Comparison of ENCODE assay signal across 23 cellular contexts in genomic region chr2:188326290-188326668, GRCh38. TPM values are rescaled to one million over a fixed set of nuclear protein-coding genes. Genes with fewer than 3 reads are reported as not detected.
DNase-seq lines count a peak whose midpoint lies in the region; ATAC-seq, FAIRE-seq and TF ChIP-seq lines count a peak whose summit lies in the region.
"Had no signal": no experiment of that assay in that cellular context is flagged by ENCODE, and none has a peak within 500 bp of the region (broad histone marks: within the 10 kb centered on the region; RNA-seq: fewer than 3 reads in every experiment).

No MANE protein-coding gene starts in this region.

- no peak overlapping the region; the same call in 1 of the 2 replicates for H3K4me2 ChIP-seq in K562 (ENCODE audit: insufficient read depth, low read length)

- 0% methylated on average over 1 of the region's 1 CpG for WGBS in K562 (ENCODE audit: insufficient coverage, low coverage, missing lambda C conversion rate)
- WGBS in thyroid gland, 2 donors = 75 to 89% methylated on average over 1 of the region's 1 CpG

- H3K9me1 ChIP-seq in K562 (ENCODE audit: control insufficient read depth, insufficient read depth, low read length) = no peaks in the 10 kb centered on the region

- H3K27me3 Mint-ChIP-seq in nephron (ENCODE audit: low read depth) = no peaks in the 10 kb centered on the region
- H3K27me3 Mint-ChIP-seq: CD8-positive, alpha-beta memory T cell had no signal

- no peak for TF ChIP-seq EP300 in K562 (IDR thresholded peaks at IDR 0.05; ENCODE audit: low read length)

- in situ Hi-C loops in Panc1 (cut with HindIII; ENCODE audit: low pct_unique_long_range_greater_than_20kb, low sequenced_read_pairs) (no loop called here), K562 (cut with MboI) (no loop called here)

- no peaks in the 10 kb centered on the region for H3K9me3 Mint-ChIP-seq in nephron
- H3K9me3 Mint-ChIP-seq: CD14-positive monocyte had no signal

- peak overlapping the region in 2 of 3 experiments; percentile 59 to 87 for H3K27ac Mint-ChIP-seq in nephron
- H3K27ac Mint-ChIP-seq: CD14-positive monocyte; CD8-positive, alpha-beta memory T cell had no signal

- DNase-seq in Panc1 (ENCODE audit: low read depth, low spot score) = no peak
- no peak for DNase-seq in K562 (ENCODE audit: extremely low read depth in 1 of 4, low spot score in 3 of 4)
- DNase-seq in NCI-H526 treated with DMSO at 0.1 percent for 48 hours (lab: John Stamatoyannopoulos, UW) = no peak
- DNase-seq in epidermal melanocyte (ENCODE audit: insufficient read length, low spot score) = no peak
- DNase-seq in NCI-H226 = no peak
- no peak for DNase-seq in thyroid gland
- DNase-seq: ACHN; CD8-positive, alpha-beta memory T cell; DMS79; EL; GF-D8; MV-4-11; NCI-H1105; NCI-H2029; NCI-H526; SW 1271 had no signal

- no peak overlapping the region for H2AFZ ChIP-seq in K562 (ENCODE audit: low read depth, low read length)

- peak overlapping the region; percentile 73; the same call in 1 of the 2 replicates for H3K27ac ChIP-seq in Panc1 (ENCODE audit: low read length)
- peak overlapping the region; percentile 61 for H3K27ac ChIP-seq in K562 (ENCODE audit: extremely low read depth, low read depth, low read length)
- H3K27ac ChIP-seq in thyroid gland = no peak overlapping the region
- H3K27ac ChIP-seq: HL-60, SK-N-MC had no signal

- TF ChIP-seq POLR2A in K562 (conservative IDR thresholded peaks at IDR 0.05) = no peak
- no peak for TF ChIP-seq POLR2A in thyroid gland (IDR thresholded peaks at IDR 0.05)

- ATAC-seq in Panc1 (no peak), K562 (peak; percentile 20)
- ATAC-seq: HCT116 had no signal

- no peak overlapping the region for H3K9ac ChIP-seq in K562 (ENCODE audit: insufficient read depth in 1 of 2, low read depth in 2 of 2, low read length in 2 of 2)

- POLR2A ChIA-PET in Panc1 (lab: Charles Lee) = interaction anchor here (0.7 kb wide), 1 partner anchor 132 kb away, joined by 3 read pairs; no protein-coding TSS in a partner anchor
- POLR2A ChIA-PET in K562 (lab: Yijun Ruan, JAX) = interaction anchor here (0.7 to 1.4 kb wide), 3 partner anchors 11 to 34 kb away, joined by 3 read pairs; no protein-coding TSS in a partner anchor

- no peaks in the 10 kb centered on the region for H3K36me3 Mint-ChIP-seq in nephron (ENCODE audit: low read depth)
- H3K36me3 Mint-ChIP-seq: CD14-positive monocyte; CD8-positive, alpha-beta memory T cell had no signal

- TF ChIP-seq CTCF in Panc1 (IDR thresholded peaks at IDR 0.05) (no peak), K562 (IDR thresholded peaks at IDR 0.05 in 2 of 3, conservative IDR thresholded peaks at IDR 0.05 in 1 of 3; ENCODE audit: insufficient read depth in 2 of 3, low read depth in 1 of 3, low read length in 3 of 3) (no peak), nephron (IDR thresholded peaks at IDR 0.05; ENCODE audit: unreplicated experiment in 3 of 3) (no peak), thyroid gland (IDR thresholded peaks at IDR 0.05) (no peak)

- BruUV-seq in Panc1 (replicated peaks; lab: Mats Ljungman, UMichigan) = no TSS peak
- BruUV-seq in K562 (replicated peaks; lab: Mats Ljungman, UMichigan) = no TSS peak

- no peak for FAIRE-seq in K562 (lab: Jason Lieb, UNC)
- FAIRE-seq: GM12892 had no signal

- no peaks in the 10 kb centered on the region for H3K36me3 ChIP-seq in Panc1 (ENCODE audit: control insufficient read depth, insufficient read depth, low read length)
- no peaks in the 10 kb centered on the region for H3K36me3 ChIP-seq in K562 (ENCODE audit: control insufficient read depth, insufficient read depth, low read length)
- H3K36me3 ChIP-seq in thyroid gland = no peaks in the 10 kb centered on the region
- H3K36me3 ChIP-seq: BE2C had no signal

- TF ChIP-seq RAD21 in K562 (CRISPR knock-in tag; conservative IDR thresholded peaks at IDR 0.05 in 1 of 2, IDR thresholded peaks at IDR 0.05 in 1 of 2) = no peak

- H3K27me3 ChIP-seq in Panc1 (ENCODE audit: control insufficient read depth, insufficient read depth, low read length) (no peaks in the 10 kb centered on the region), K562 (ENCODE audit: control insufficient read depth in 2 of 2, insufficient read depth in 2 of 2, low read length in 2 of 2) (no peaks in the 10 kb centered on the region), thyroid gland (no peaks in the 10 kb centered on the region)
- H3K27me3 ChIP-seq: BE2C had no signal

- CTCF ChIA-PET in Panc1 (lab: Charles Lee) = interaction anchor here (0.7 kb wide), 1 partner anchor 35 kb away, joined by 5 read pairs; the partner anchor contains the start of gene GULP1
- CTCF ChIA-PET in K562 (lab: Yijun Ruan, JAX; ENCODE audit: low intra/inter-chr PET ratio) = no interaction called here

- peaks cover 8% of the 10 kb centered on the region for H3K4me1 Mint-ChIP-seq in nephron
- H3K4me1 Mint-ChIP-seq: CD14-positive monocyte; CD8-positive, alpha-beta memory T cell had no signal

- H3K79me2 ChIP-seq in K562 (ENCODE audit: control insufficient read depth, insufficient read depth, low read length) = peaks cover 60% of the 10 kb centered on the region

- H3K4me3 ChIP-seq in Panc1 (ENCODE audit: low read depth in 2 of 2, low read length in 2 of 2) (no peak overlapping the region), K562 (no peak overlapping the region), thyroid gland (replicated peaks in 1 of 3) (no peak overlapping the region)
- H3K4me3 ChIP-seq: SK-N-MC had no signal

- no peaks in the 10 kb centered on the region for H3K9me3 ChIP-seq in Panc1 (ENCODE audit: control insufficient read depth, insufficient read depth, low read depth, low read length)
- H3K9me3 ChIP-seq in K562 (replicated peaks; ENCODE audit: control insufficient read depth, insufficient read depth, low read depth, low read length) = no peaks in the 10 kb centered on the region
- no peaks in the 10 kb centered on the region for H3K9me3 ChIP-seq in thyroid gland
- H3K9me3 ChIP-seq: BE2C had no signal

- intact Hi-C loops in Panc1 (cut with micrococcal nuclease; ENCODE audit: unreplicated experiment) (no loop called here), K562 (cut with micrococcal nuclease) (no loop called here), thyroid gland (cut with DNase I) (no loop called here)

- H3K4me1 ChIP-seq in Panc1 (ENCODE audit: control insufficient read depth, insufficient read depth, low read length) (peaks cover 42% of the 10 kb centered on the region), K562 (replicated peaks in 1 of 2; ENCODE audit: control insufficient read depth in 2 of 2, insufficient read depth in 2 of 2, low read length in 2 of 2) (peaks cover 6 to 14% of the 10 kb centered on the region in 2 experiments; a peak in 4 of 5 replicates), thyroid gland (no peaks in the 10 kb centered on the region)

- H4K20me1 ChIP-seq in K562 (replicated peaks; ENCODE audit: control insufficient read depth, insufficient read depth, low read length) = no peaks in the 10 kb centered on the region

- H3K4me3 Mint-ChIP-seq in nephron = no peak overlapping the region
- H3K4me3 Mint-ChIP-seq: CD14-positive monocyte; CD8-positive, alpha-beta memory T cell had no signal

TF ChIP-seq in K562, 482 proteins besides CTCF, POLR2A, EP300 and RAD21 (continues in another document):
- 0 out of 2 replicates have a peak, but pooled peaks have one; percentile 9 for TF ChIP-seq ZNF592 (IDR thresholded peaks at IDR 0.05)

RNA-seq across cellular contexts. Expression of gene GULP1, which starts 34.6 kb away (rescaled TPM):
- total RNA-seq in Panc1 (2021; ENCODE audit: unreplicated experiment) (51.5 TPM), K562 (2014; rRNA removed) (18.7 and 20.1 TPM in 2 replicates), K562 (2014; rRNA removed; fragmentation: Illumina TruSeq; extraction: Trizol) (25.3 and 28.2 TPM in 2 replicates), K562 (2015; rRNA removed; fragmentation: Illumina TruSeq; extraction: Trizol) (24.2 and 24.3 TPM in 2 replicates), K562 (2021) (19.5 and 22.8 TPM in 2 replicates), thyroid gland (10 to 100 TPM; 34.0 to 46.3 (median 38.0) TPM)
- polyA plus RNA-seq in Panc1 (2012; ENCODE audit: insufficient read length) = 29.2 TPM
- 22.0 and 32.1 TPM in 2 replicates for total RNA-seq in K562 (2011; cell fraction: chromatin; rRNA removed; ENCODE audit: low replicate concordance)
- 12.3 and 22.5 TPM in 2 replicates for total RNA-seq in K562 (2011; cell fraction: nucleolus; rRNA removed)
- 24.6 and 32.9 TPM in 2 replicates for total RNA-seq in K562 (2011; cell fraction: nucleoplasm; rRNA removed)
- polyA plus RNA-seq in K562 (2011; rRNA removed) (16.3 and 17.4 TPM in 2 replicates), K562 (2014; fragmentation: Illumina TruSeq; extraction: Trizol) (21.0 and 24.9 TPM in 2 replicates), K562 (2014; fragmentation: Nextera tagmentation; extraction: Ambion mirVana) (1 to 10 TPM; 8.5 to 8.6 TPM), K562 (2014; rRNA removed) (21.0 and 23.8 TPM in 2 replicates)
- polyA plus RNA-seq in K562 (2011; cell fraction: cytosol; rRNA removed) = 8.8 and 13.0 TPM in 2 replicates
- 11.8 and 16.0 TPM in 2 replicates for polyA plus RNA-seq in K562 (2011; cell fraction: nucleus; rRNA removed)
- 11.1 and 14.0 TPM in 2 replicates for polyA plus RNA-seq in K562 (2012)
- 23.2 and 28.7 TPM in 2 replicates for polyA minus RNA-seq in K562 (2011; rRNA and poly(A)+ RNA removed)
- 14.6 and 17.6 TPM in 2 replicates for polyA minus RNA-seq in K562 (2011; cell fraction: cytosol; rRNA and poly(A)+ RNA removed)
- polyA minus RNA-seq in K562 (2011; cell fraction: nucleus; rRNA and poly(A)+ RNA removed) = 29.1 and 49.5 TPM in 2 replicates
- total RNA-seq: CD8-positive, alpha-beta memory T cell had no signal
- polyA plus RNA-seq: CD14-positive monocyte; CD8-positive, alpha-beta memory T cell had no signal

Comparison
In these comparisons a context has a peak if more than half of its experiments do, and no peak if none do; other contexts are left out.
1. H3K27ac ChIP-seq: peak in Panc1 (single experiment) and K562 (single experiment); none in thyroid gland (0 of 3).